In genomic region chr7:5582532-5582935, GRCh38 we compare ENCODE assay signal across 23 cellular contexts. TPM values are rescaled to one million over a fixed set of nuclear protein-coding genes. Genes with fewer than 3 reads are reported as not detected.
DNase-seq lines count a peak whose midpoint lies in the region; ATAC-seq and TF ChIP-seq lines count a peak whose summit lies in the region.
"Had no signal": no experiment of that assay in that cellular context is flagged by ENCODE, and none has a peak within 500 bp of the region (broad histone marks: within the 10 kb centered on the region; RNA-seq: fewer than 3 reads in every experiment).

No MANE protein-coding gene starts in this region.

- peak overlapping the region in 1 of 2 donors; percentile 65 for H3K27ac Mint-ChIP-seq in natural killer cell treated with Interleukin-12 subunit alpha and Interleukin-12 subunit beta and Interleukin-15 and Interleukin-18, amount 100 ng/mL, for 72 hours
- H3K27ac Mint-ChIP-seq in glutamatergic neuron (ENCODE audit: unreplicated experiment), result no peak overlapping the region
- H3K27ac Mint-ChIP-seq: activated CD4-positive, alpha-beta memory T cell treated with anti-CD3 and anti-CD28 coated beads, Interleukin-2, amount 10 ng/mL, durations not matched to agents 7 days and 5 days; H9; nephron progenitor cell; stimulated activated naive CD8-positive, alpha-beta T cell treated with anti-CD3 and anti-CD28 coated beads, Interleukin-15, Interleukin-2, amounts not matched to agents 100 ng/mL and 50 ng/mL, for 24 hours had no signal

- H3K9me3 Mint-ChIP-seq in natural killer cell treated with Interleukin-12 subunit alpha and Interleukin-12 subunit beta and Interleukin-15 and Interleukin-18, amount 100 ng/mL, for 72 hours, result no peaks in the 10 kb centered on the region
- H3K9me3 Mint-ChIP-seq in glutamatergic neuron (ENCODE audit: unreplicated experiment), result no peaks in the 10 kb centered on the region
- H3K9me3 Mint-ChIP-seq: activated CD4-positive, alpha-beta memory T cell treated with anti-CD3 and anti-CD28 coated beads, Interleukin-2, amount 10 ng/mL, durations not matched to agents 7 days and 5 days; H9; stimulated activated naive CD8-positive, alpha-beta T cell treated with anti-CD3 and anti-CD28 coated beads, Interleukin-15, Interleukin-2, amounts not matched to agents 100 ng/mL and 50 ng/mL, for 24 hours had no signal

- ATAC-seq in GM18907 (IDR thresholded peaks at IDR 0.05; ENCODE audit: unreplicated experiment) (peak; percentile 58), HG03354 (IDR thresholded peaks at IDR 0.05; ENCODE audit: poor library complexity, severe bottlenecking, unreplicated experiment) (peak; percentile 49)
- peak; percentile 40 to 82 for ATAC-seq in natural killer cell treated with Interleukin-12 subunit alpha and Interleukin-12 subunit beta and Interleukin-15 and Interleukin-18, amount 100 ng/mL, for 72 hours
- ATAC-seq: gastrocnemius medialis had no signal

- H3K27me3 Mint-ChIP-seq in natural killer cell treated with Interleukin-12 subunit alpha and Interleukin-12 subunit beta and Interleukin-15 and Interleukin-18, amount 100 ng/mL, for 72 hours, result peaks cover 0 to 3% of the 10 kb centered on the region in 2 donors
- peaks cover 2% of the 10 kb centered on the region for H3K27me3 Mint-ChIP-seq in glutamatergic neuron (ENCODE audit: unreplicated experiment)
- H3K27me3 Mint-ChIP-seq: stimulated activated naive CD8-positive, alpha-beta T cell treated with anti-CD3 and anti-CD28 coated beads, Interleukin-15, Interleukin-2, amounts not matched to agents 100 ng/mL and 50 ng/mL, for 24 hours had no signal

- peak; percentile 64 for DNase-seq in GM13977 (ENCODE audit: low spot score)
- no peak for DNase-seq in natural killer cell treated with Interleukin-12 subunit alpha and Interleukin-12 subunit beta and Interleukin-15 and Interleukin-18, amount 100 ng/mL, for 72 hours (ENCODE audit: low spot score)
- DNase-seq in OCI-M2 (lab: John Stamatoyannopoulos, UW; ENCODE audit: unreplicated experiment), result no peak
- DNase-seq in NCI-H82 (lab: John Stamatoyannopoulos, UW), result no peak
- DNase-seq in glutamatergic neuron, result no peak
- DNase-seq: activated CD4-positive, alpha-beta memory T cell treated with anti-CD3 and anti-CD28 coated beads, Interleukin-2, amount 10 ng/mL, durations not matched to agents 7 days and 5 days; activated naive CD4-positive, alpha-beta T cell treated with anti-CD3 and anti-CD28 coated beads, Interleukin-2, amount 50 U/mL, for 16 hours; anterior cingulate cortex; esophagus squamous epithelium; gastrocnemius medialis; H9; left ventricle myocardium inferior; NCI-H1417; NCI-H446; nephron progenitor cell; OCI-M1; spleen; stimulated activated CD4-positive, alpha-beta T cell treated with anti-CD3 and anti-CD28 coated beads, Interleukin-4, amount 100 ng/mL, for 1 hour; T-helper 9 cell; thyroid gland had no signal

- H3K4me3 Mint-ChIP-seq in natural killer cell treated with Interleukin-12 subunit alpha and Interleukin-12 subunit beta and Interleukin-15 and Interleukin-18, amount 100 ng/mL, for 72 hours, result peak overlapping the region; percentile 10
- H3K4me3 Mint-ChIP-seq in glutamatergic neuron (ENCODE audit: unreplicated experiment), result no peak overlapping the region
- H3K4me3 Mint-ChIP-seq: activated CD4-positive, alpha-beta memory T cell treated with anti-CD3 and anti-CD28 coated beads, Interleukin-2, amount 10 ng/mL, durations not matched to agents 7 days and 5 days; H9; nephron progenitor cell; stimulated activated naive CD8-positive, alpha-beta T cell treated with anti-CD3 and anti-CD28 coated beads, Interleukin-15, Interleukin-2, amounts not matched to agents 100 ng/mL and 50 ng/mL, for 24 hours had no signal

- TF ChIP-seq CTCF in GM13977 (IDR thresholded peaks at IDR 0.05; ENCODE audit: extremely low read depth, insufficient read depth, missing control alignments) (no peak), glutamatergic neuron (IDR thresholded peaks at IDR 0.05; ENCODE audit: partially characterized antibody, unreplicated experiment) (no peak)

- no peaks in the 10 kb centered on the region for H3K36me3 Mint-ChIP-seq in natural killer cell treated with Interleukin-12 subunit alpha and Interleukin-12 subunit beta and Interleukin-15 and Interleukin-18, amount 100 ng/mL, for 72 hours
- no peaks in the 10 kb centered on the region for H3K36me3 Mint-ChIP-seq in glutamatergic neuron (ENCODE audit: unreplicated experiment)

- in situ Hi-C loops in GM13977 (cut with MboI; ENCODE audit: low pct_unique_long_range_greater_than_20kb, low sequenced_read_pairs, unreplicated experiment), result no loop called here

- peaks cover 10 to 12% of the 10 kb centered on the region in 2 donors for H3K4me1 Mint-ChIP-seq in natural killer cell treated with Interleukin-12 subunit alpha and Interleukin-12 subunit beta and Interleukin-15 and Interleukin-18, amount 100 ng/mL, for 72 hours (ENCODE audit: low read depth in 2 of 2)
- peaks cover 2% of the 10 kb centered on the region for H3K4me1 Mint-ChIP-seq in glutamatergic neuron (ENCODE audit: low read depth, unreplicated experiment)

RNA-seq across cellular contexts. Expression of gene FSCN1, which starts 10.1 kb away (rescaled TPM):
- 10 to 100 TPM; 15.6 to 32.1 TPM for total RNA-seq in natural killer cell treated with Interleukin-12 subunit alpha and Interleukin-12 subunit beta and Interleukin-15 and Interleukin-18, amount 100 ng/mL, for 72 hours
- 749 TPM for total RNA-seq in glutamatergic neuron (ENCODE audit: unreplicated experiment)

RNA-seq across cellular contexts. Expression of gene ACTB, which starts 52.1 kb away (rescaled TPM):
- over 10,000 TPM in 1 of 2 donors, 1,000 to 10,000 TPM in 1; 9,239 to 13,404 TPM for total RNA-seq in natural killer cell treated with Interleukin-12 subunit alpha and Interleukin-12 subunit beta and Interleukin-15 and Interleukin-18, amount 100 ng/mL, for 72 hours
- total RNA-seq in glutamatergic neuron (ENCODE audit: unreplicated experiment), result 6,176 TPM

Comparison
In these comparisons a context has a peak if more than half of its experiments do, and no peak if none do; other contexts are left out.
1. RNA of gene FSCN1, which starts 10.1 kb away (total RNA-seq): 749 TPM in glutamatergic neuron (single experiment); 15.6 to 32.1 TPM in natural killer cell treated with Interleukin-12 subunit alpha and Interleukin-12 subunit beta and Interleukin-15 and Interleukin-18, amount 100 ng/mL, for 72 hours; every median in the first group is over 10 times any median in the second.
2. Peak in every context shown above with its lines, with median percentiles within 50 percentile points of each other: ATAC-seq.